ENCODE assay signal across 8 cellular contexts in genomic region chr3:111070772-111071256, GRCh38. TPM values are rescaled to one million over a fixed set of nuclear protein-coding genes. Genes with fewer than 3 reads are reported as not detected.
DNase-seq lines count a peak whose midpoint lies in the region; ATAC-seq and TF ChIP-seq lines count a peak whose summit lies in the region.

No MANE protein-coding gene starts in this region.

- WGBS in heart right ventricle, 2 donors, result 0 to 1% methylated on average over 21 to 23 of the region's 23 CpGs

- H3K9me3 Mint-ChIP-seq in activated naive CD4-positive, alpha-beta T cell treated with anti-CD3 and anti-CD28 coated beads, Interleukin-2, amount 50 U/mL, for 24 hours, result no peaks in the 10 kb centered on the region

- peak overlapping the region; percentile 89 for H3K4me3 Mint-ChIP-seq in activated naive CD4-positive, alpha-beta T cell treated with anti-CD3 and anti-CD28 coated beads, Interleukin-2, amount 50 U/mL, for 24 hours

- no peaks in the 10 kb centered on the region for H3K36me3 ChIP-seq in heart right ventricle

- peak; percentile 13 for ATAC-seq in GM19035 (IDR thresholded peaks at IDR 0.05; ENCODE audit: unreplicated experiment)
- ATAC-seq in heart right ventricle, result peak; percentile 1 to 73 (median 52)
- ATAC-seq in HG02623 (IDR thresholded peaks at IDR 0.05; ENCODE audit: unreplicated experiment), result no peak

- intact Hi-C loops in heart right ventricle (cut with DNase I), result loop anchor here in 2 of 10 donors (10.0 kb wide), 1 partner anchor 1336 kb away; no protein-coding TSS in a partner anchor

- peaks cover 28% of the 10 kb centered on the region for H3K4me1 Mint-ChIP-seq in activated naive CD4-positive, alpha-beta T cell treated with anti-CD3 and anti-CD28 coated beads, Interleukin-2, amount 50 U/mL, for 24 hours

- H3K4me1 ChIP-seq in heart right ventricle, result peaks cover 0 to 29% (median 18%) of the 10 kb centered on the region in 9 donors

- peak overlapping the region; percentile 71 to 94 (median 82) for H3K4me3 ChIP-seq in heart right ventricle

- no peak for TF ChIP-seq CTCF in heart right ventricle (IDR thresholded peaks at IDR 0.05)

- no peaks in the 10 kb centered on the region for H3K9me3 ChIP-seq in heart right ventricle

- peak overlapping the region; percentile 36 for H3K27ac Mint-ChIP-seq in activated naive CD4-positive, alpha-beta T cell treated with anti-CD3 and anti-CD28 coated beads, Interleukin-2, amount 50 U/mL, for 24 hours

- peaks cover 26% of the 10 kb centered on the region for H3K27me3 Mint-ChIP-seq in activated naive CD4-positive, alpha-beta T cell treated with anti-CD3 and anti-CD28 coated beads, Interleukin-2, amount 50 U/mL, for 24 hours

- peak; percentile 72 for DNase-seq in NCI-H1105 treated with DMSO at 0.1 percent for 48 hours (lab: John Stamatoyannopoulos, UW)
- no peak for DNase-seq in heart right ventricle
- DNase-seq in retina, result peak; percentile 87
- DNase-seq in DMS79 (lab: John Stamatoyannopoulos, UW), result no peak
- no peak for DNase-seq in HCEC 1CT

- H3K27ac ChIP-seq in heart right ventricle, result peak overlapping the region; percentile 79 to 91 (median 86)

- H3K27me3 ChIP-seq in heart right ventricle, result peaks cover 0 to 49% (median 0%) of the 10 kb centered on the region in 7 donors

- H3K36me3 Mint-ChIP-seq in activated naive CD4-positive, alpha-beta T cell treated with anti-CD3 and anti-CD28 coated beads, Interleukin-2, amount 50 U/mL, for 24 hours, result no peaks in the 10 kb centered on the region

RNA-seq across cellular contexts. Expression of gene NECTIN3, which starts 0.8 kb away (rescaled TPM):
- total RNA-seq in heart right ventricle, result 10 to 100 TPM in 5 of 10 donors, 1 to 10 TPM in 5; 4.9 to 11.5 (median 9.0) TPM
- 1 to 10 TPM; 2.6 to 3.7 TPM for polyA plus RNA-seq in heart right ventricle

Comparison
In these comparisons a context has a peak if more than half of its experiments do, and no peak if none do; other contexts are left out.
1. DNase-seq: peak in NCI-H1105 treated with DMSO at 0.1 percent for 48 hours (single experiment) and retina (single experiment); none in heart right ventricle (0 of 2), DMS79 (single experiment) and HCEC 1CT (single experiment).